8 cellular contexts compared by ENCODE assay signal in the genomic region with DNA sequence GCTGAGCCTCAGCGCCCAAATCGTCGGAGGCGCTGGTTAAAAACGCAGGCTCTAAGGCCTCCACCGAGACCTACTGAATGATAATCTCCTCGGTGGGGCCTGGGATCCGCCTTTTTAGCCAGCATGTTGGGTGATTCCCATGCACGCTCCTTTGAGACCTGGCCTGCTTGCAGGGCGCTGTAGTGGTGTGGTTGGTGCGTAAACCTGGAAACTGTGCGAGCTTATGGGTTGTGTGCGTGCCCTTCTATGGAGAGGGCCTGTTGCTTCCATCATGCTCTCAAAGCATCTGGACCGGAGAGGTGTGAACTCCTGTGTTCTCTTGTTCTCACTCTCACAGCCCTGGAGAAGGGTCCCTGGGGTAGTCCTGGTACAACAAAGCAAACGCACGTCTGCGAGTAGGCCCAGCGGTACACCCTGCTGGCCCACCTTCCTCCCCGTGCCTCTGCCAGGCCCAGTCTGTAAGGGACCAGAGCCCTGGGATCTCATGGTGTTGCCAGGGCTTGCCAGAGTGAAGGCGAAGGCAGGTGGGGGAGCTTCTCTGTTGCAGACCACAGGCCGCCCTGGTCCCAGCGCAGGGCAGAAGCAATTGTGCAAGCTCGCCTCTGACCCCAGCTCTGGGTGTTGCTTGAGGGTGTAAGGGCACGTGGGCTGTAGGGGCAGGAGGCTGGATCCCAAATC. TPM values are rescaled to one million over a fixed set of nuclear protein-coding genes. Genes with fewer than 3 reads are reported as not detected.
DNase-seq lines count a peak whose midpoint lies in the region; ATAC-seq, FAIRE-seq and TF ChIP-seq lines count a peak whose summit lies in the region.

No MANE protein-coding gene starts in this region.

- H3K9me3 ChIP-seq in neutrophil (no peaks in the 10 kb centered on the region), kidney (ENCODE audit: control insufficient read depth in 1 of 2, low read length in 2 of 2) (no peaks in the 10 kb centered on the region)

- no peak for TF ChIP-seq POLR2A in NB4 (IDR thresholded peaks at IDR 0.05; ENCODE audit: extremely low read depth, insufficient read length)

- peak; percentile 42 for DNase-seq in NB4 (ENCODE audit: low read depth)
- DNase-seq in effector memory CD8-positive, alpha-beta T cell: no peak
- no peak for DNase-seq in T-helper 9 cell
- DNase-seq in kidney: no peak
- no peak for DNase-seq in activated CD4-positive, alpha-beta T cell treated with anti-CD3 and anti-CD28 coated beads, Interleukin-2, amount 50 U/mL, for 1 hour

- H3K9me3 Mint-ChIP-seq in effector memory CD8-positive, alpha-beta T cell: no peaks in the 10 kb centered on the region

- H3K4me1 ChIP-seq in neutrophil (ENCODE audit: control insufficient read depth in 1 of 2, insufficient read depth in 1 of 2, low read depth in 1 of 2, low read length in 1 of 2): peaks cover 20 to 24% of the 10 kb centered on the region in 2 experiments
- peaks cover 0 to 14% of the 10 kb centered on the region in 2 donors for H3K4me1 ChIP-seq in kidney (ENCODE audit: control insufficient read depth in 1 of 2, insufficient read depth in 1 of 2, low read depth in 1 of 2, low read length in 2 of 2)

- H3K4me3 Mint-ChIP-seq in effector memory CD8-positive, alpha-beta T cell: peak overlapping the region; percentile 71 to 76

- TF ChIP-seq CTCF in C4-2B (conservative IDR thresholded peaks at IDR 0.05): no peak
- TF ChIP-seq CTCF in NB4 (IDR thresholded peaks at IDR 0.05; ENCODE audit: low read depth, low read length): no peak
- TF ChIP-seq CTCF in neutrophil (IDR thresholded peaks at IDR 0.05): no peak
- no peak for TF ChIP-seq CTCF in kidney (IDR thresholded peaks at IDR 0.05; ENCODE audit: borderline replicate concordance, extremely low read depth, insufficient read depth)

- peaks cover 4% of the 10 kb centered on the region for H3K36me3 Mint-ChIP-seq in effector memory CD8-positive, alpha-beta T cell (ENCODE audit: insufficient read depth)

- no peaks in the 10 kb centered on the region for H3K36me3 ChIP-seq in neutrophil
- H3K36me3 ChIP-seq in kidney (ENCODE audit: control insufficient read depth in 1 of 2, insufficient read depth in 2 of 2, low read length in 2 of 2): no peaks in the 10 kb centered on the region

- FAIRE-seq in kidney (lab: Jason Lieb, UNC): no peak

- peak overlapping the region in 1 of 2 donors; percentile 46 for H3K9ac ChIP-seq in kidney (ENCODE audit: low read length in 2 of 2)

- H3K27ac ChIP-seq in C4-2B: peak overlapping the region; percentile 7; the same call in 1 of the 2 replicates
- H3K27ac ChIP-seq in neutrophil: no peak overlapping the region
- no peak overlapping the region for H3K27ac ChIP-seq in kidney (ENCODE audit: low read depth in 2 of 2, low read length in 2 of 2)

- intact Hi-C loops in kidney (cut with DNase I): no loop called here

- peaks cover 13% of the 10 kb centered on the region in 2 donors for H3K4me1 Mint-ChIP-seq in effector memory CD8-positive, alpha-beta T cell (ENCODE audit: low read depth in 2 of 2)

- peak overlapping the region in 1 of 2 donors; percentile 54 for H3K27ac Mint-ChIP-seq in effector memory CD8-positive, alpha-beta T cell

- H3K27me3 ChIP-seq in neutrophil: peaks cover 68% of the 10 kb centered on the region

- no peak for ATAC-seq in effector memory CD8-positive, alpha-beta T cell (replicated peaks)
- ATAC-seq in GM21528 (IDR thresholded peaks at IDR 0.05; ENCODE audit: low FRiP score, unreplicated experiment): no peak

- no peak overlapping the region for H3K4me3 ChIP-seq in NB4 (ENCODE audit: low read depth, low read length)
- peak overlapping the region; percentile 71 for H3K4me3 ChIP-seq in neutrophil (ENCODE audit: low read depth in 1 of 2, low read length in 1 of 2)
- H3K4me3 ChIP-seq in kidney (ENCODE audit: low read length in 2 of 2): peak overlapping the region in 1 of 2 donors; percentile 41

- peaks cover 3 to 5% of the 10 kb centered on the region in 2 donors for H3K27me3 Mint-ChIP-seq in effector memory CD8-positive, alpha-beta T cell

RNA-seq across cellular contexts. Expression of gene LRRC75A, which starts 0.8 kb away (rescaled TPM):
- 2.5 TPM for total RNA-seq in kidney
- polyA plus RNA-seq in kidney (ENCODE audit: insufficient read depth, low read depth, low replicate concordance): 2.6 TPM
